1 cellular context compared by ENCODE assay signal in genomic region chr17:45585037-45585437, GRCh38.
TF ChIP-seq lines count a peak whose summit lies in the region.

No MANE protein-coding gene starts in this region.

TF ChIP-seq in H1, 55 proteins besides CTCF, POLR2A, EP300 and RAD21 (continued from another document):
- TF ChIP-seq EGR1 (IDR thresholded peaks at IDR 0.05; ENCODE audit: borderline replicate concordance, low read depth, low read length) = peak; percentile 54; the same call in 1 of the 2 replicates
- TF ChIP-seq RBBP5 (IDR thresholded peaks at IDR 0.05; ENCODE audit: borderline replicate concordance, low read depth, low read length) = 0 out of 2 replicates have a peak, but pooled peaks have one; percentile 28
- 0 out of 2 replicates have a peak, but pooled peaks have one; percentile 60 for TF ChIP-seq KDM5A (IDR thresholded peaks at IDR 0.05; ENCODE audit: low read length)
- peak; percentile 71 for TF ChIP-seq TAF1 (IDR thresholded peaks at IDR 0.05; ENCODE audit: low read depth, low read length)
- TF ChIP-seq CREB1 (IDR thresholded peaks at IDR 0.05) = peak; percentile 45; the same call in 1 of the 2 replicates
TF ChIP-seq in H1: peak in this region for 11; not testable (repeated sequence) for 44.
